10 cellular contexts compared by ENCODE assay signal in genomic region chr14:73460691-73461127, GRCh38. TPM values are rescaled to one million over a fixed set of nuclear protein-coding genes. Genes with fewer than 3 reads are reported as not detected.
DNase-seq lines count a peak whose midpoint lies in the region; ATAC-seq and TF ChIP-seq lines count a peak whose summit lies in the region.
"Had no signal": no experiment of that assay in that cellular context is flagged by ENCODE, and none has a peak within 500 bp of the region (broad histone marks: within the 10 kb centered on the region; RNA-seq: fewer than 3 reads in every experiment).

No MANE protein-coding gene starts in this region.

- no peak overlapping the region for H3K4me3 ChIP-seq in cardiac muscle cell
- H3K4me3 ChIP-seq in esophagus squamous epithelium = no peak overlapping the region
- no peak overlapping the region for H3K4me3 ChIP-seq in subcutaneous abdominal adipose tissue (ENCODE audit: low read depth in 1 of 5, low read length in 5 of 5)

- H3K36me3 ChIP-seq in cardiac muscle cell = no peaks in the 10 kb centered on the region
- no peaks in the 10 kb centered on the region for H3K36me3 ChIP-seq in esophagus squamous epithelium
- no peaks in the 10 kb centered on the region for H3K36me3 ChIP-seq in subcutaneous abdominal adipose tissue (ENCODE audit: control insufficient read depth in 5 of 5, insufficient read depth in 5 of 5, low read length in 5 of 5)

- intact Hi-C loops in Right ventricle myocardium superior (cut with DNase I) (no loop called here), esophagus squamous epithelium (cut with DNase I) (no loop called here), posterior vena cava (cut with DNase I) (no loop called here)

- WGBS in esophagus squamous epithelium, 2 donors = 13 to 18% methylated on average over 2 of the region's 2 CpGs

- H3K27ac ChIP-seq in cardiac muscle cell (peak overlapping the region; percentile 53), esophagus squamous epithelium (peak overlapping the region in 3 of 4 donors; percentile 30 to 79 (median 77)), subcutaneous abdominal adipose tissue (ENCODE audit: low read depth, low read length) (peak overlapping the region; percentile 44)

- H3K4me1 ChIP-seq in cardiac muscle cell (ENCODE audit: low read depth) = peaks cover 50% of the 10 kb centered on the region
- peaks cover 33 to 86% (median 45%) of the 10 kb centered on the region in 3 donors for H3K4me1 ChIP-seq in esophagus squamous epithelium
- peaks cover 12 to 66% (median 53%) of the 10 kb centered on the region in 5 donors for H3K4me1 ChIP-seq in subcutaneous abdominal adipose tissue (ENCODE audit: control insufficient read depth in 5 of 5, insufficient read depth in 5 of 5, low read length in 5 of 5)

- no peak for ATAC-seq in Right ventricle myocardium superior (ENCODE audit: poor library complexity)
- ATAC-seq: activated naive CD4-positive, alpha-beta T cell treated with anti-CD3 and anti-CD28 coated beads, Interleukin-2, amount 50 U/mL, for 72 hours had no signal

- H3K27me3 ChIP-seq in cardiac muscle cell (no peaks in the 10 kb centered on the region), esophagus squamous epithelium (no peaks in the 10 kb centered on the region), subcutaneous abdominal adipose tissue (ENCODE audit: control insufficient read depth in 5 of 5, insufficient read depth in 4 of 5, low read length in 5 of 5) (no peaks in the 10 kb centered on the region)

- peak in 1 of 2 donors; percentile 74 for DNase-seq in cardiac muscle cell (ENCODE audit: low read depth in 1 of 2, low spot score in 1 of 2)
- no peak for DNase-seq in Right ventricle myocardium superior
- peak; percentile 62 for DNase-seq in RPMI7951 (ENCODE audit: low read depth)
- no peak for DNase-seq in esophagus squamous epithelium (lab: John Stamatoyannopoulos, UW)
- DNase-seq in posterior vena cava (ENCODE audit: low spot score) = no peak
- DNase-seq in putamen (ENCODE audit: low spot score) = no peak
- DNase-seq in activated naive CD4-positive, alpha-beta T cell (lab: John Stamatoyannopoulos, UW) = no peak
- DNase-seq: CD8-positive, alpha-beta memory T cell had no signal

- H3K9me3 ChIP-seq in cardiac muscle cell (ENCODE audit: low read depth) (no peaks in the 10 kb centered on the region), esophagus squamous epithelium (no peaks in the 10 kb centered on the region), subcutaneous abdominal adipose tissue (ENCODE audit: control insufficient read depth in 5 of 5, low read length in 5 of 5) (no peaks in the 10 kb centered on the region)

- TF ChIP-seq CTCF in cardiac muscle cell (IDR thresholded peaks at IDR 0.05; ENCODE audit: low read depth, low read length) = no peak
- TF ChIP-seq CTCF in esophagus squamous epithelium (IDR thresholded peaks at IDR 0.05) = no peak

- no peak overlapping the region for H3K9ac ChIP-seq in subcutaneous abdominal adipose tissue (ENCODE audit: low read length in 5 of 5)

- no peak for TF ChIP-seq POLR2A in esophagus squamous epithelium (IDR thresholded peaks at IDR 0.05)

RNA-seq across cellular contexts. Expression of gene NUMB, which starts 2.4 kb away (rescaled TPM):
- total RNA-seq in cardiac muscle cell (33.8 and 35.6 TPM in 2 replicates), Right ventricle myocardium superior (37.2 TPM), esophagus squamous epithelium (10 to 100 TPM; 27.7 to 52.8 (median 34.2) TPM), posterior vena cava (10 to 100 TPM; 68.7 to 76.5 TPM)
- 68.5 and 70.9 TPM in 2 replicates for polyA plus RNA-seq in cardiac muscle cell
- total RNA-seq in RPMI7951 (2014; rRNA removed; shearing (Covaris generic)) = 17.1 and 17.8 TPM in 2 replicates

RNA-seq across cellular contexts. Expression of gene RIOX1, which starts 30.0 kb away (rescaled TPM):
- 32.0 and 34.4 TPM in 2 replicates for total RNA-seq in cardiac muscle cell
- 20.3 and 24.7 TPM in 2 replicates for polyA plus RNA-seq in cardiac muscle cell
- 7.1 TPM for total RNA-seq in Right ventricle myocardium superior
- 7.7 and 9.3 TPM in 2 replicates for total RNA-seq in RPMI7951 (2014; rRNA removed; shearing (Covaris generic))
- 10 to 100 TPM; 13.4 to 20.2 (median 15.0) TPM for total RNA-seq in esophagus squamous epithelium
- total RNA-seq in posterior vena cava = 1 to 10 TPM; 9.2 to 9.3 TPM
